Comparison of ENCODE assay signal across 1 cellular context in genomic region chr16:81035975-81036750, GRCh38.
TF ChIP-seq lines count a peak whose summit lies in the region.

No MANE protein-coding gene starts in this region.

TF ChIP-seq in HepG2, 621 proteins besides CTCF, POLR2A, EP300 and RAD21 (continued from another document and continues in another):
- TF ChIP-seq, protein P1, sequence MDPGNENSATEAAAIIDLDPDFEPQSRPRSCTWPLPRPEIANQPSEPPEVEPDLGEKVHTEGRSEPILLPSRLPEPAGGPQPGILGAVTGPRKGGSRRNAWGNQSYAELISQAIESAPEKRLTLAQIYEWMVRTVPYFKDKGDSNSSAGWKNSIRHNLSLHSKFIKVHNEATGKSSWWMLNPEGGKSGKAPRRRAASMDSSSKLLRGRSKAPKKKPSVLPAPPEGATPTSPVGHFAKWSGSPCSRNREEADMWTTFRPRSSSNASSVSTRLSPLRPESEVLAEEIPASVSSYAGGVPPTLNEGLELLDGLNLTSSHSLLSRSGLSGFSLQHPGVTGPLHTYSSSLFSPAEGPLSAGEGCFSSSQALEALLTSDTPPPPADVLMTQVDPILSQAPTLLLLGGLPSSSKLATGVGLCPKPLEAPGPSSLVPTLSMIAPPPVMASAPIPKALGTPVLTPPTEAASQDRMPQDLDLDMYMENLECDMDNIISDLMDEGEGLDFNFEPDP (CRISPR knock-in tag; conservative IDR thresholded peaks at IDR 0.05): no peak
- TF ChIP-seq KMT2A (CRISPR knock-in tag; IDR thresholded peaks at IDR 0.05): peak; percentile 56; the same call in 1 of the 2 replicates
- TF ChIP-seq DMAP1 (CRISPR knock-in tag; IDR thresholded peaks at IDR 0.05): peak; percentile 27; the same call in 1 of the 2 replicates
- TF ChIP-seq, protein P2, sequence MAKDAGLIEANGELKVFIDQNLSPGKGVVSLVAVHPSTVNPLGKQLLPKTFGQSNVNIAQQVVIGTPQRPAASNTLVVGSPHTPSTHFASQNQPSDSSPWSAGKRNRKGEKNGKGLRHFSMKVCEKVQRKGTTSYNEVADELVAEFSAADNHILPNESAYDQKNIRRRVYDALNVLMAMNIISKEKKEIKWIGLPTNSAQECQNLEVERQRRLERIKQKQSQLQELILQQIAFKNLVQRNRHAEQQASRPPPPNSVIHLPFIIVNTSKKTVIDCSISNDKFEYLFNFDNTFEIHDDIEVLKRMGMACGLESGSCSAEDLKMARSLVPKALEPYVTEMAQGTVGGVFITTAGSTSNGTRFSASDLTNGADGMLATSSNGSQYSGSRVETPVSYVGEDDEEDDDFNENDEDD (CRISPR knock-in tag; IDR thresholded peaks at IDR 0.05; ENCODE audit: borderline replicate concordance): 0 out of 2 replicates have a peak, but pooled peaks have one; percentile 18
- TF ChIP-seq MIXL1 (CRISPR knock-in tag; IDR thresholded peaks at IDR 0.05): no peak
- no peak for TF ChIP-seq THAP11 (CRISPR knock-in tag; IDR thresholded peaks at IDR 0.05)
- TF ChIP-seq RARA (CRISPR knock-in tag; IDR thresholded peaks at IDR 0.05): no peak
- TF ChIP-seq ZNF747 (CRISPR knock-in tag; IDR thresholded peaks at IDR 0.05; ENCODE audit: borderline replicate concordance): no peak
- TF ChIP-seq, protein P3, sequence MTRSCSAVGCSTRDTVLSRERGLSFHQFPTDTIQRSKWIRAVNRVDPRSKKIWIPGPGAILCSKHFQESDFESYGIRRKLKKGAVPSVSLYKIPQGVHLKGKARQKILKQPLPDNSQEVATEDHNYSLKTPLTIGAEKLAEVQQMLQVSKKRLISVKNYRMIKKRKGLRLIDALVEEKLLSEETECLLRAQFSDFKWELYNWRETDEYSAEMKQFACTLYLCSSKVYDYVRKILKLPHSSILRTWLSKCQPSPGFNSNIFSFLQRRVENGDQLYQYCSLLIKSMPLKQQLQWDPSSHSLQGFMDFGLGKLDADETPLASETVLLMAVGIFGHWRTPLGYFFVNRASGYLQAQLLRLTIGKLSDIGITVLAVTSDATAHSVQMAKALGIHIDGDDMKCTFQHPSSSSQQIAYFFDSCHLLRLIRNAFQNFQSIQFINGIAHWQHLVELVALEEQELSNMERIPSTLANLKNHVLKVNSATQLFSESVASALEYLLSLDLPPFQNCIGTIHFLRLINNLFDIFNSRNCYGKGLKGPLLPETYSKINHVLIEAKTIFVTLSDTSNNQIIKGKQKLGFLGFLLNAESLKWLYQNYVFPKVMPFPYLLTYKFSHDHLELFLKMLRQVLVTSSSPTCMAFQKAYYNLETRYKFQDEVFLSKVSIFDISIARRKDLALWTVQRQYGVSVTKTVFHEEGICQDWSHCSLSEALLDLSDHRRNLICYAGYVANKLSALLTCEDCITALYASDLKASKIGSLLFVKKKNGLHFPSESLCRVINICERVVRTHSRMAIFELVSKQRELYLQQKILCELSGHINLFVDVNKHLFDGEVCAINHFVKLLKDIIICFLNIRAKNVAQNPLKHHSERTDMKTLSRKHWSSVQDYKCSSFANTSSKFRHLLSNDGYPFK (CRISPR knock-in tag; IDR thresholded peaks at IDR 0.05; ENCODE audit: borderline replicate concordance): peak; percentile 97
- no peak for TF ChIP-seq FOXC1 (CRISPR knock-in tag; IDR thresholded peaks at IDR 0.05; ENCODE audit: borderline replicate concordance)
- no peak for TF ChIP-seq SMAD1 (CRISPR knock-in tag; IDR thresholded peaks at IDR 0.05; ENCODE audit: borderline replicate concordance, low read depth)
- TF ChIP-seq, protein P4, sequence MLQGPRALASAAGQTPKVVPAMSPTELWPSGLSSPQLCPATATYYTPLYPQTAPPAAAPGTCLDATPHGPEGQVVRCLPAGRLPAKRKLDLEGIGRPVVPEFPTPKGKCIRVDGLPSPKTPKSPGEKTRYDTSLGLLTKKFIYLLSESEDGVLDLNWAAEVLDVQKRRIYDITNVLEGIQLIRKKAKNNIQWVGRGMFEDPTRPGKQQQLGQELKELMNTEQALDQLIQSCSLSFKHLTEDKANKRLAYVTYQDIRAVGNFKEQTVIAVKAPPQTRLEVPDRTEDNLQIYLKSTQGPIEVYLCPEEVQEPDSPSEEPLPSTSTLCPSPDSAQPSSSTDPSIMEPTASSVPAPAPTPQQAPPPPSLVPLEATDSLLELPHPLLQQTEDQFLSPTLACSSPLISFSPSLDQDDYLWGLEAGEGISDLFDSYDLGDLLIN (CRISPR knock-in tag; IDR thresholded peaks at IDR 0.05; ENCODE audit: borderline replicate concordance): no peak
- no peak for TF ChIP-seq GLMP (CRISPR knock-in tag; IDR thresholded peaks at IDR 0.05; ENCODE audit: borderline replicate concordance)
- no peak for TF ChIP-seq SP1 (IDR thresholded peaks at IDR 0.05)
- no peak for TF ChIP-seq SP1 (CRISPR knock-in tag; IDR thresholded peaks at IDR 0.05)
- TF ChIP-seq CSRNP2 (CRISPR knock-in tag; conservative IDR thresholded peaks at IDR 0.05; ENCODE audit: low read depth): no peak
- peak; percentile 69; the same call in 1 of the 2 replicates for TF ChIP-seq KDM2A (CRISPR knock-in tag; IDR thresholded peaks at IDR 0.05; ENCODE audit: borderline replicate concordance, low read depth)
- no peak for TF ChIP-seq SUZ12 (IDR thresholded peaks at IDR 0.05; ENCODE audit: low read depth, low read length)
- peak; percentile 55; the same call in 1 of the 2 replicates for TF ChIP-seq MXD3 (CRISPR knock-in tag; IDR thresholded peaks at IDR 0.05)
- no peak for TF ChIP-seq CC2D1A (CRISPR knock-in tag; IDR thresholded peaks at IDR 0.05)
- TF ChIP-seq ZNF773 (CRISPR knock-in tag; IDR thresholded peaks at IDR 0.05; ENCODE audit: borderline replicate concordance): no peak
- TF ChIP-seq ZNF33A (CRISPR knock-in tag; IDR thresholded peaks at IDR 0.05; ENCODE audit: borderline replicate concordance): no peak
- TF ChIP-seq POLR2AphosphoS2 (IDR thresholded peaks at IDR 0.05; ENCODE audit: low read depth, low read length): no peak
- peak; percentile 75 for TF ChIP-seq PHF8 (CRISPR knock-in tag; IDR thresholded peaks at IDR 0.05)
- TF ChIP-seq, protein P5, sequence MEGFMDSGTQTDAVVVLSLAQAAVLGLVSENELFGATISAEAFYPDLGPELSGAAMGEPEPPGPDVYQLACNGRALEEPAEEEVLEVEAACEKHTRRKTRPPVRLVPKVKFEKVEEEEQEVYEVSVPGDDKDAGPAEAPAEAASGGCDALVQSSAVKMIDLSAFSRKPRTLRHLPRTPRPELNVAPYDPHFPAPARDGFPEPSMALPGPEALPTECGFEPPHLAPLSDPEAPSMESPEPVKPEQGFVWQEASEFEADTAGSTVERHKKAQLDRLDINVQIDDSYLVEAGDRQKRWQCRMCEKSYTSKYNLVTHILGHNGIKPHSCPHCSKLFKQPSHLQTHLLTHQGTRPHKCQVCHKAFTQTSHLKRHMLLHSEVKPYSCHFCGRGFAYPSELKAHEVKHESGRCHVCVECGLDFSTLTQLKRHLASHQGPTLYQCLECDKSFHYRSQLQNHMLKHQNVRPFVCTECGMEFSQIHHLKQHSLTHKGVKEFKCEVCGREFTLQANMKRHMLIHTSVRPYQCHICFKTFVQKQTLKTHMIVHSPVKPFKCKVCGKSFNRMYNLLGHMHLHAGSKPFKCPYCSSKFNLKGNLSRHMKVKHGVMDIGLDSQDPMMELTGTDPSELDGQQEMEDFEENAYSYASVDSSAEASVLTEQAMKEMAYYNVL (CRISPR knock-in tag; IDR thresholded peaks at IDR 0.05; ENCODE audit: borderline replicate concordance): no peak
- no peak for TF ChIP-seq FOXJ3 (CRISPR knock-in tag; IDR thresholded peaks at IDR 0.05; ENCODE audit: borderline replicate concordance)
- TF ChIP-seq, protein P6, sequence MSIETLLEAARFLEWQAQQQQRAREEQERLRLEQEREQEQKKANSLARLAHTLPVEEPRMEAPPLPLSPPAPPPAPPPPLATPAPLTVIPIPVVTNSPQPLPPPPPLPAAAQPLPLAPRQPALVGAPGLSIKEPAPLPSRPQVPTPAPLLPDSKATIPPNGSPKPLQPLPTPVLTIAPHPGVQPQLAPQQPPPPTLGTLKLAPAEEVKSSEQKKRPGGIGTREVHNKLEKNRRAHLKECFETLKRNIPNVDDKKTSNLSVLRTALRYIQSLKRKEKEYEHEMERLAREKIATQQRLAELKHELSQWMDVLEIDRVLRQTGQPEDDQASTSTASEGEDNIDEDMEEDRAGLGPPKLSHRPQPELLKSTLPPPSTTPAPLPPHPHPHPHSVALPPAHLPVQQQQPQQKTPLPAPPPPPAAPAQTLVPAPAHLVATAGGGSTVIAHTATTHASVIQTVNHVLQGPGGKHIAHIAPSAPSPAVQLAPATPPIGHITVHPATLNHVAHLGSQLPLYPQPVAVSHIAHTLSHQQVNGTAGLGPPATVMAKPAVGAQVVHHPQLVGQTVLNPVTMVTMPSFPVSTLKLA (IDR thresholded peaks at IDR 0.05): no peak
- TF ChIP-seq MIER3 (CRISPR knock-in tag; IDR thresholded peaks at IDR 0.05; ENCODE audit: borderline replicate concordance): 0 out of 2 replicates have a peak, but pooled peaks have one; percentile 7
- TF ChIP-seq ZNF275 (CRISPR knock-in tag; IDR thresholded peaks at IDR 0.05; ENCODE audit: borderline replicate concordance): no peak
- peak; percentile 40; the same call in 1 of the 2 replicates for TF ChIP-seq ZNF567 (CRISPR knock-in tag; IDR thresholded peaks at IDR 0.05; ENCODE audit: borderline replicate concordance)
- TF ChIP-seq CHD2 (IDR thresholded peaks at IDR 0.05; ENCODE audit: low read depth, low read length): no peak
- TF ChIP-seq TSC22D2 (CRISPR knock-in tag; IDR thresholded peaks at IDR 0.05; ENCODE audit: borderline replicate concordance): no peak
- peak; percentile 18; the same call in 1 of the 2 replicates for TF ChIP-seq KLF12 (CRISPR knock-in tag; IDR thresholded peaks at IDR 0.05; ENCODE audit: borderline replicate concordance)
- TF ChIP-seq, protein P7, sequence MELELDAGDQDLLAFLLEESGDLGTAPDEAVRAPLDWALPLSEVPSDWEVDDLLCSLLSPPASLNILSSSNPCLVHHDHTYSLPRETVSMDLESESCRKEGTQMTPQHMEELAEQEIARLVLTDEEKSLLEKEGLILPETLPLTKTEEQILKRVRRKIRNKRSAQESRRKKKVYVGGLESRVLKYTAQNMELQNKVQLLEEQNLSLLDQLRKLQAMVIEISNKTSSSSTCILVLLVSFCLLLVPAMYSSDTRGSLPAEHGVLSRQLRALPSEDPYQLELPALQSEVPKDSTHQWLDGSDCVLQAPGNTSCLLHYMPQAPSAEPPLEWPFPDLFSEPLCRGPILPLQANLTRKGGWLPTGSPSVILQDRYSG (CRISPR knock-in tag; IDR thresholded peaks at IDR 0.05): no peak
- no peak for TF ChIP-seq PRMT3 (CRISPR knock-in tag; IDR thresholded peaks at IDR 0.05; ENCODE audit: borderline replicate concordance, low read depth)
- no peak for TF ChIP-seq ZUFSP (CRISPR knock-in tag; IDR thresholded peaks at IDR 0.05; ENCODE audit: borderline replicate concordance)
- TF ChIP-seq ZNF746 (CRISPR knock-in tag; IDR thresholded peaks at IDR 0.05): no peak
- TF ChIP-seq, protein P8, sequence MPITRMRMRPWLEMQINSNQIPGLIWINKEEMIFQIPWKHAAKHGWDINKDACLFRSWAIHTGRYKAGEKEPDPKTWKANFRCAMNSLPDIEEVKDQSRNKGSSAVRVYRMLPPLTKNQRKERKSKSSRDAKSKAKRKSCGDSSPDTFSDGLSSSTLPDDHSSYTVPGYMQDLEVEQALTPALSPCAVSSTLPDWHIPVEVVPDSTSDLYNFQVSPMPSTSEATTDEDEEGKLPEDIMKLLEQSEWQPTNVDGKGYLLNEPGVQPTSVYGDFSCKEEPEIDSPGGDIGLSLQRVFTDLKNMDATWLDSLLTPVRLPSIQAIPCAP (CRISPR knock-in tag; IDR thresholded peaks at IDR 0.05; ENCODE audit: low read depth): no peak
- TF ChIP-seq SMC3 (IDR thresholded peaks at IDR 0.05; ENCODE audit: low read length): no peak
- peak; percentile 71 for TF ChIP-seq HOXD1 (CRISPR knock-in tag; IDR thresholded peaks at IDR 0.05)
- no peak for TF ChIP-seq TBL1XR1 (IDR thresholded peaks at IDR 0.05; ENCODE audit: borderline replicate concordance, low read length, partially characterized antibody)
- TF ChIP-seq ZNF678 (CRISPR knock-in tag; IDR thresholded peaks at IDR 0.05): no peak
